ENCODE assay signal across 13 cellular contexts in the genomic region with DNA sequence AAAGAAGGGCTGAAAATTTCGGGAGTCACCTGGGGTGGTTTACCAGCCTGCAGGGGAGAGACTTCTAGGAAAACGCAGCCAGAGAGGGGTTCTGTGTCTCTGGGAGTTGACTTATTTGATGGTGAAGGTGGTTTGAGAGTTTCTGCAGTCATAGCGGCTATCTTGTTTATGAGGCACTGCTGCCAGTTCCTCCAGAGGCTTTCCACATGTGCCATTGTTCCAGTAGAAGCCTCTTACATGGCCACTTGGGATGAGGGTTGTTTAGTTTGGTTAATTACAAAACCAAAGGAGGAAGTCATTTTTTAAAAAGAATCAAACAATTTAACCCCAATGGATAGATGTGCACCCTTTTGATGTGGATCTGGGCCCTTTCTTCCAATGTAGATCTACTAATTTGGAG.
DNase-seq lines count a peak whose midpoint lies in the region; ATAC-seq lines count a peak whose summit lies in the region.
"Had no signal": no experiment of that assay in that cellular context is flagged by ENCODE, and none has a peak within 500 bp of the region (broad histone marks: within the 10 kb centered on the region; RNA-seq: fewer than 3 reads in every experiment).

No MANE protein-coding gene starts in this region.

- intact Hi-C loops in right cardiac atrium (cut with DNase I) = no loop called here

- no peak overlapping the region for H3K4me3 Mint-ChIP-seq in stimulated activated effector memory CD8-positive, alpha-beta T cell treated with anti-CD3 and anti-CD28 coated beads, Interleukin-12 subunit alpha, Interleukin-12 subunit beta, amount 100 ng/mL, for 72 hours

- no peaks in the 10 kb centered on the region for H3K27me3 ChIP-seq in right cardiac atrium (ENCODE audit: control insufficient read depth, insufficient read depth)

- DNase-seq in GF-D8 (lab: John Stamatoyannopoulos, UW) (peak; percentile 25), NCI-H774 (lab: John Stamatoyannopoulos, UW) (peak; percentile 12), right cardiac atrium (no peak), DMS53 treated with DMSO at 0.1 percent for 48 hours (lab: John Stamatoyannopoulos, UW; ENCODE audit: unreplicated experiment) (no peak)
- no peak for DNase-seq in stimulated activated effector memory CD8-positive, alpha-beta T cell treated with anti-CD3 and anti-CD28 coated beads, Interleukin-12 subunit alpha, Interleukin-12 subunit beta, amount 100 ng/mL, for 72 hours (ENCODE audit: low spot score in 2 of 2)
- DNase-seq: activated CD4-positive, alpha-beta T cell treated with anti-CD3 and anti-CD28 coated beads for 1 hour; activated T-cell treated with anti-CD3 and anti-CD28 coated beads, Interleukin-2, amount 50 U/mL, for 1 hour; GM23248; midbrain; NCI-H2171; stimulated activated CD4-positive, alpha-beta T cell treated with anti-CD3 and anti-CD28 coated beads, Interleukin-2, amount 100 ng/mL, for 24 hours had no signal

- ATAC-seq in right cardiac atrium = no peak
- ATAC-seq in stimulated activated effector memory CD8-positive, alpha-beta T cell treated with anti-CD3 and anti-CD28 coated beads, Interleukin-12 subunit alpha, Interleukin-12 subunit beta, amount 100 ng/mL, for 72 hours = no peak
- no peak for ATAC-seq in GM21528 (IDR thresholded peaks at IDR 0.05; ENCODE audit: low FRiP score, unreplicated experiment)
- ATAC-seq in GM21515 (IDR thresholded peaks at IDR 0.05; ENCODE audit: unreplicated experiment) = no peak

- peaks cover 40% of the 10 kb centered on the region for H3K4me1 ChIP-seq in right cardiac atrium (ENCODE audit: control insufficient read depth, insufficient read depth, low read length)

- H3K4me3 ChIP-seq in right cardiac atrium (ENCODE audit: low read length) = no peak overlapping the region
- H3K4me3 ChIP-seq: GM23248 had no signal

- H3K4me1 Mint-ChIP-seq in stimulated activated effector memory CD8-positive, alpha-beta T cell treated with anti-CD3 and anti-CD28 coated beads, Interleukin-12 subunit alpha, Interleukin-12 subunit beta, amount 100 ng/mL, for 72 hours = peaks cover 8% of the 10 kb centered on the region

- H3K27ac Mint-ChIP-seq in stimulated activated effector memory CD8-positive, alpha-beta T cell treated with anti-CD3 and anti-CD28 coated beads, Interleukin-12 subunit alpha, Interleukin-12 subunit beta, amount 100 ng/mL, for 72 hours = peak overlapping the region; percentile 40

- H3K9me3 ChIP-seq in right cardiac atrium (ENCODE audit: control insufficient read depth, low read length) = no peaks in the 10 kb centered on the region

- H3K27ac ChIP-seq in right cardiac atrium (ENCODE audit: low read length) = peak overlapping the region; percentile 59
- H3K27ac ChIP-seq: GM23248 had no signal

- no peaks in the 10 kb centered on the region for H3K9me3 Mint-ChIP-seq in stimulated activated effector memory CD8-positive, alpha-beta T cell treated with anti-CD3 and anti-CD28 coated beads, Interleukin-12 subunit alpha, Interleukin-12 subunit beta, amount 100 ng/mL, for 72 hours

- WGBS in right cardiac atrium = 62% methylated on average over 3 of the region's 3 CpGs

- H3K36me3 Mint-ChIP-seq in stimulated activated effector memory CD8-positive, alpha-beta T cell treated with anti-CD3 and anti-CD28 coated beads, Interleukin-12 subunit alpha, Interleukin-12 subunit beta, amount 100 ng/mL, for 72 hours = no peaks in the 10 kb centered on the region

Comparison
In these comparisons a context has a peak if more than half of its experiments do, and no peak if none do; other contexts are left out.
1. DNase-seq: peak in GF-D8 (single experiment) and NCI-H774 (single experiment); none in right cardiac atrium (0 of 3), stimulated activated effector memory CD8-positive, alpha-beta T cell treated with anti-CD3 and anti-CD28 coated beads, Interleukin-12 subunit alpha, Interleukin-12 subunit beta, amount 100 ng/mL, for 72 hours (0 of 2) and DMS53 treated with DMSO at 0.1 percent for 48 hours (single experiment).